Comparison of ENCODE assay signal across 1 cellular context in genomic region chr19:12484371-12485322, GRCh38.
A peak's percentile ranks its signal among the peaks of the same experiment; 100 is the strongest.
TF ChIP-seq lines count a peak whose summit lies in the region.

Gene ZNF709 (minus strand): TSS chr19:12484816. CDS start chr19:12484657, 159 bp downstream.

TF ChIP-seq in HEK293, 187 proteins besides CTCF, POLR2A, EP300 and RAD21 (continued from another document):
- peak; percentile 52 for TF ChIP-seq ATF2 (tag by site-specific recombination; IDR thresholded peaks at IDR 0.05; ENCODE audit: low read depth)
- 0 out of 2 replicates have a peak, but pooled peaks have one; percentile 6 for TF ChIP-seq IKZF3 (tag by site-specific recombination; IDR thresholded peaks at IDR 0.05)
- peak; percentile 91 for TF ChIP-seq KLF9 (tag by site-specific recombination; IDR thresholded peaks at IDR 0.05; ENCODE audit: low read depth)
- no peak for TF ChIP-seq ZNF776 (tag by site-specific recombination; IDR thresholded peaks at IDR 0.05; ENCODE audit: borderline replicate concordance)
- no peak for TF ChIP-seq ZNF701 (tag by site-specific recombination; IDR thresholded peaks at IDR 0.05)
- TF ChIP-seq ZNF843 (tag by site-specific recombination; IDR thresholded peaks at IDR 0.05): peak; percentile 48; the same call in 1 of the 2 replicates
- peak; percentile 89 for TF ChIP-seq KLF16 (tag by site-specific recombination; IDR thresholded peaks at IDR 0.05)
- 0 out of 2 replicates have a peak, but pooled peaks have one; percentile 16 for TF ChIP-seq ZNF660 (tag by site-specific recombination; IDR thresholded peaks at IDR 0.05)
- 0 out of 2 replicates have a peak, but pooled peaks have one; percentile 54 for TF ChIP-seq ZSCAN16 (tag by site-specific recombination; IDR thresholded peaks at IDR 0.05)
- peak; percentile 62 for TF ChIP-seq ZBTB11 (tag by site-specific recombination; conservative IDR thresholded peaks at IDR 0.05; ENCODE audit: low read depth)
- TF ChIP-seq ZNF292 (tag by site-specific recombination; IDR thresholded peaks at IDR 0.05; ENCODE audit: borderline replicate concordance, low read depth): no peak
- 0 out of 2 replicates have a peak, but pooled peaks have one; percentile 16 for TF ChIP-seq ZNF16 (tag by site-specific recombination; IDR thresholded peaks at IDR 0.05; ENCODE audit: low read depth)
- TF ChIP-seq, protein P1, sequence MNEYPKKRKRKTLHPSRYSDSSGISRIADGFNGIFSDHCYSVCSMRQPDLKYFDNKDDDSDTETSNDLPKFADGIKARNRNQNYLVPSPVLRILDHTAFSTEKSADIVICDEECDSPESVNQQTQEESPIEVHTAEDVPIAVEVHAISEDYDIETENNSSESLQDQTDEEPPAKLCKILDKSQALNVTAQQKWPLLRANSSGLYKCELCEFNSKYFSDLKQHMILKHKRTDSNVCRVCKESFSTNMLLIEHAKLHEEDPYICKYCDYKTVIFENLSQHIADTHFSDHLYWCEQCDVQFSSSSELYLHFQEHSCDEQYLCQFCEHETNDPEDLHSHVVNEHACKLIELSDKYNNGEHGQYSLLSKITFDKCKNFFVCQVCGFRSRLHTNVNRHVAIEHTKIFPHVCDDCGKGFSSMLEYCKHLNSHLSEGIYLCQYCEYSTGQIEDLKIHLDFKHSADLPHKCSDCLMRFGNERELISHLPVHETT (tag by site-specific recombination; IDR thresholded peaks at IDR 0.05): 0 out of 2 replicates have a peak, but pooled peaks have one; percentile 17
- TF ChIP-seq ZBTB10 (tag by site-specific recombination; IDR thresholded peaks at IDR 0.05): peak; percentile 88
- TF ChIP-seq ZNF600 (tag by site-specific recombination; IDR thresholded peaks at IDR 0.05): peak; percentile 90
- peak; percentile 13; the same call in 1 of the 2 replicates for TF ChIP-seq ZBTB8A (tag by site-specific recombination; IDR thresholded peaks at IDR 0.05)
- TF ChIP-seq KLF8 (tag by site-specific recombination; IDR thresholded peaks at IDR 0.05): peak; percentile 77
- TF ChIP-seq ZBTB48 (tag by site-specific recombination; IDR thresholded peaks at IDR 0.05): peak; percentile 94
- TF ChIP-seq SP2 (tag by site-specific recombination; IDR thresholded peaks at IDR 0.05): peak; percentile 96
- peak; percentile 92 for TF ChIP-seq ZBTB7A (tag by site-specific recombination; IDR thresholded peaks at IDR 0.05; ENCODE audit: low read depth)
- no peak for TF ChIP-seq PRDM1 (tag by site-specific recombination; IDR thresholded peaks at IDR 0.05)
- TF ChIP-seq ZNF777 (tag by site-specific recombination; IDR thresholded peaks at IDR 0.05; ENCODE audit: borderline replicate concordance): peak; percentile 24; the same call in 1 of the 2 replicates
- peak; percentile 79; the same call in 1 of the 2 replicates for TF ChIP-seq ZFP37 (tag by site-specific recombination; IDR thresholded peaks at IDR 0.05)
- peak; percentile 92 for TF ChIP-seq ZNF335 (tag by site-specific recombination; conservative IDR thresholded peaks at IDR 0.05)
- TF ChIP-seq ZEB2 (tag by site-specific recombination; IDR thresholded peaks at IDR 0.05): peak; percentile 89
- 0 out of 2 replicates have a peak, but pooled peaks have one; percentile 48 for TF ChIP-seq ZSCAN23 (tag by site-specific recombination; IDR thresholded peaks at IDR 0.05)
- TF ChIP-seq, protein P2, sequence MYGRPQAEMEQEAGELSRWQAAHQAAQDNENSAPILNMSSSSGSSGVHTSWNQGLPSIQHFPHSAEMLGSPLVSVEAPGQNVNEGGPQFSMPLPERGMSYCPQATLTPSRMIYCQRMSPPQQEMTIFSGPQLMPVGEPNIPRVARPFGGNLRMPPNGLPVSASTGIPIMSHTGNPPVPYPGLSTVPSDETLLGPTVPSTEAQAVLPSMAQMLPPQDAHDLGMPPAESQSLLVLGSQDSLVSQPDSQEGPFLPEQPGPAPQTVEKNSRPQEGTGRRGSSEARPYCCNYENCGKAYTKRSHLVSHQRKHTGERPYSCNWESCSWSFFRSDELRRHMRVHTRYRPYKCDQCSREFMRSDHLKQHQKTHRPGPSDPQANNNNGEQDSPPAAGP (tag by site-specific recombination; IDR thresholded peaks at IDR 0.05): peak; percentile 54; the same call in 1 of the 2 replicates
- peak; percentile 62 for TF ChIP-seq KLF1 (tag by site-specific recombination; IDR thresholded peaks at IDR 0.05)
- TF ChIP-seq PATZ1 (tag by site-specific recombination; IDR thresholded peaks at IDR 0.05): peak; percentile 70
- TF ChIP-seq TRIM28 (IDR thresholded peaks at IDR 0.05; ENCODE audit: borderline replicate concordance, low read length): 0 out of 2 replicates have a peak, but pooled peaks have one; percentile 53
- peak; percentile 79 for TF ChIP-seq ZNF2 (tag by site-specific recombination; IDR thresholded peaks at IDR 0.05)
- no peak for TF ChIP-seq ZFHX2 (tag by site-specific recombination; conservative IDR thresholded peaks at IDR 0.05)
- peak; percentile 53; the same call in 1 of the 2 replicates for TF ChIP-seq ZNF580 (tag by site-specific recombination; IDR thresholded peaks at IDR 0.05)
- TF ChIP-seq, protein P3, sequence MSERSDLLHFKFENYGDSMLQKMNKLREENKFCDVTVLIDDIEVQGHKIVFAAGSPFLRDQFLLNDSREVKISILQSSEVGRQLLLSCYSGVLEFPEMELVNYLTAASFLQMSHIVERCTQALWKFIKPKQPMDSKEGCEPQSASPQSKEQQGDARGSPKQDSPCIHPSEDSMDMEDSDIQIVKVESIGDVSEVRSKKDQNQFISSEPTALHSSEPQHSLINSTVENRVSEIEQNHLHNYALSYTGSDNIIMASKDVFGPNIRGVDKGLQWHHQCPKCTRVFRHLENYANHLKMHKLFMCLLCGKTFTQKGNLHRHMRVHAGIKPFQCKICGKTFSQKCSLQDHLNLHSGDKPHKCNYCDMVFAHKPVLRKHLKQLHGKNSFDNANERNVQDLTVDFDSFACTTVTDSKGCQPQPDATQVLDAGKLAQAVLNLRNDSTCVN (tag by site-specific recombination; optimal IDR thresholded peaks at IDR 0.05): peak; percentile 35
- TF ChIP-seq ZNF280D (tag by site-specific recombination; IDR thresholded peaks at IDR 0.05): peak; percentile 26; the same call in 1 of the 2 replicates
- TF ChIP-seq REPIN1 (tag by site-specific recombination; IDR thresholded peaks at IDR 0.05; ENCODE audit: low read depth): no peak
- no peak for TF ChIP-seq MZF1 (tag by site-specific recombination; IDR thresholded peaks at IDR 0.05; ENCODE audit: borderline replicate concordance)
- no peak for TF ChIP-seq ZNF221 (tag by site-specific recombination; IDR thresholded peaks at IDR 0.05; ENCODE audit: borderline replicate concordance)
- peak; percentile 99 for TF ChIP-seq ZXDB (tag by site-specific recombination; IDR thresholded peaks at IDR 0.05)
TF ChIP-seq in HEK293: peak in this region for 51.
